ENCODE assay signal across 25 cellular contexts in genomic region chr3:103437850-103438249, GRCh38.
"Had no signal": no experiment of that assay in that cellular context is flagged by ENCODE, and none has a peak within 500 bp of the region (broad histone marks: within the 10 kb centered on the region; RNA-seq: fewer than 3 reads in every experiment).

No MANE protein-coding gene starts in this region.

- H3K36me3 Mint-ChIP-seq: IgD-negative memory B cell had no signal

- H3K36me3 ChIP-seq: SJCRH30 had no signal

- H3K27ac ChIP-seq: KMS-11, SJCRH30 had no signal

- H3K9me3 ChIP-seq: SJCRH30 had no signal

- H3K27me3 ChIP-seq: SJCRH30 had no signal

- H3K4me3 Mint-ChIP-seq: IgD-negative memory B cell had no signal

- H3K4me3 ChIP-seq: K562, SJCRH30 had no signal

- H3K27me3 Mint-ChIP-seq: IgD-negative memory B cell had no signal

- H3K4me1 ChIP-seq: SJCRH30 had no signal

- ATAC-seq: K562, Panc1, PC-3, Right ventricle myocardium inferior, SK-N-SH treated with all-trans-retinoic acid at 6 μM for 48 hours had no signal

- DNase-seq: Kasumi-1; NCI-H1092; NCI-H1105 treated with DMSO at 0.1 percent for 48 hours; NCI-H1417 treated with DMSO at 0.1 percent for 48 hours; NCI-H146; NCI-H1694 treated with DMSO at 0.1 percent for 48 hours; NCI-H1930; NCI-H2081; NCI-H2171; NCI-H226; NCI-H446; NCI-H510A; NCI-H524 treated with DMSO at 0.1 percent for 48 hours; NCI-H69; NCI-H774; NK-92 treated with Interleukin-12 subunit alpha and Interleukin-12 subunit beta, amount 100 ng/mL, for 24 hours; PC-3; SHP77 treated with DMSO at 0.1 percent for 48 hours; SJCRH30 had no signal

- H3K4me1 Mint-ChIP-seq: IgD-negative memory B cell had no signal
